ENCODE assay signal across 23 cellular contexts in genomic region chr11:78049348-78049747, GRCh38. TPM values are rescaled to one million over a fixed set of nuclear protein-coding genes. Genes with fewer than 3 reads are reported as not detected.
DNase-seq lines count a peak whose midpoint lies in the region; ATAC-seq and TF ChIP-seq lines count a peak whose summit lies in the region.
"Had no signal": no experiment of that assay in that cellular context is flagged by ENCODE, and none has a peak within 500 bp of the region (broad histone marks: within the 10 kb centered on the region; RNA-seq: fewer than 3 reads in every experiment).

No MANE protein-coding gene starts in this region.

- H3K9me2 ChIP-seq in GM23338 (ENCODE audit: insufficient read depth): peaks cover 7% of the 10 kb centered on the region; the same call in 1 of the 2 replicates

- TF ChIP-seq CTCF in GM23338 (conservative IDR thresholded peaks at IDR 0.05; ENCODE audit: low read depth in 2 of 2): no peak
- TF ChIP-seq CTCF in WERI-Rb-1 (IDR thresholded peaks at IDR 0.05; ENCODE audit: low read depth, low read length): no peak

- no peaks in the 10 kb centered on the region for H3K27me3 ChIP-seq in GM23338 (ENCODE audit: insufficient read depth)
- H3K27me3 ChIP-seq in WERI-Rb-1 (ENCODE audit: insufficient read depth, low read depth, severe bottlenecking): no peaks in the 10 kb centered on the region
- H3K27me3 ChIP-seq in trophoblast cell (ENCODE audit: insufficient read depth, low read length): no peaks in the 10 kb centered on the region
- H3K27me3 ChIP-seq: BE2C; BLaER1 treated with 17β-estradiol and CSF1 and Interleukin-3, amounts not matched to agents 10 nM and 100 nM had no signal

- H3K79me1 ChIP-seq in trophoblast cell (ENCODE audit: low read length): peaks cover 18% of the 10 kb centered on the region

- ATAC-seq in GM23338: no peak
- peak; percentile 6 for ATAC-seq in left lobe of liver
- ATAC-seq in activated T-helper 17 cell treated with anti-CD3 and anti-CD28 coated beads, Interleukin-2, amount 50 U/mL, for 72 hours (replicated peaks): no peak
- ATAC-seq in HG03432 (IDR thresholded peaks at IDR 0.05; ENCODE audit: unreplicated experiment): no peak
- ATAC-seq: A549, HCT116 had no signal

- H3K4me3 Mint-ChIP-seq in GM23338: no peak overlapping the region
- no peak overlapping the region for H3K4me3 Mint-ChIP-seq in activated T-helper 17 cell treated with anti-CD3 and anti-CD28 coated beads, Interleukin-2, amount 50 U/mL, for 72 hours
- H3K4me3 Mint-ChIP-seq: CD14-positive monocyte; CD4-positive, alpha-beta T cell; H9; HFFc6 had no signal

- H4K20me1 ChIP-seq in GM23338 (replicated peaks; ENCODE audit: insufficient read depth): no peaks in the 10 kb centered on the region
- H4K20me1 ChIP-seq: BLaER1 treated with 17β-estradiol and CSF1 and Interleukin-3, amounts not matched to agents 10 nM and 100 nM had no signal

- H3K36me3 ChIP-seq in GM23338 (ENCODE audit: insufficient read depth): no peaks in the 10 kb centered on the region
- H3K36me3 ChIP-seq in WERI-Rb-1: no peaks in the 10 kb centered on the region
- no peaks in the 10 kb centered on the region for H3K36me3 ChIP-seq in trophoblast cell (ENCODE audit: control insufficient read depth in 1 of 2, insufficient read depth in 2 of 2, low read length in 2 of 2)
- H3K36me3 ChIP-seq: BE2C; BLaER1 treated with 17β-estradiol and CSF1 and Interleukin-3, amounts not matched to agents 10 nM and 100 nM had no signal

- no peak overlapping the region for H2BK5ac ChIP-seq in trophoblast cell (ENCODE audit: low read depth, low read length, poor library complexity)

- DNase-seq in GM23338 (ENCODE audit: low spot score): no peak
- DNase-seq in WERI-Rb-1: no peak
- no peak for DNase-seq in left lobe of liver (ENCODE audit: low spot score)
- no peak for DNase-seq in trophoblast cell
- DNase-seq in head of caudate nucleus: no peak
- no peak for DNase-seq in activated naive CD4-positive, alpha-beta T cell (lab: John Stamatoyannopoulos, UW)
- DNase-seq: 8988T; ACHN; AML-193; BE2C; CD4-positive, alpha-beta T cell; COR-L47; DMS153; DND-41; H9; HFFc6 had no signal

- H3F3A ChIP-seq in GM23338 (replicated peaks; ENCODE audit: low read depth): 0 out of 2 replicates have a peak, but pooled peaks cover 4% of the 10 kb centered on the region

- H3K79me2 ChIP-seq in GM23338 (replicated peaks; ENCODE audit: insufficient read depth) (no peaks in the 10 kb centered on the region), trophoblast cell (ENCODE audit: control insufficient read depth, insufficient read depth, low read length, poor library complexity) (no peaks in the 10 kb centered on the region)

- no peak overlapping the region for H4K91ac ChIP-seq in trophoblast cell (ENCODE audit: low read depth, low read length)

- no peak overlapping the region for H2BK120ac ChIP-seq in trophoblast cell (ENCODE audit: insufficient read depth, low read length, poor library complexity)

- H3K9me3 Mint-ChIP-seq in GM23338: no peaks in the 10 kb centered on the region
- no peaks in the 10 kb centered on the region for H3K9me3 Mint-ChIP-seq in activated T-helper 17 cell treated with anti-CD3 and anti-CD28 coated beads, Interleukin-2, amount 50 U/mL, for 72 hours
- H3K9me3 Mint-ChIP-seq: CD14-positive monocyte; CD4-positive, alpha-beta T cell; H9; HFFc6 had no signal

- H3K4ac ChIP-seq in trophoblast cell (ENCODE audit: low read depth, low read length): no peak overlapping the region

- H3K36me3 Mint-ChIP-seq in GM23338 (ENCODE audit: low read depth): no peaks in the 10 kb centered on the region
- no peaks in the 10 kb centered on the region for H3K36me3 Mint-ChIP-seq in activated T-helper 17 cell treated with anti-CD3 and anti-CD28 coated beads, Interleukin-2, amount 50 U/mL, for 72 hours (ENCODE audit: low read depth)
- H3K36me3 Mint-ChIP-seq: CD14-positive monocyte had no signal

- H3K4me2 ChIP-seq in GM23338 (no peak overlapping the region), trophoblast cell (ENCODE audit: low read length) (no peak overlapping the region)
- H3K4me2 ChIP-seq: A549; BLaER1 treated with 17β-estradiol and CSF1 and Interleukin-3, amounts not matched to agents 10 nM and 100 nM had no signal

- no peak overlapping the region for H4K8ac ChIP-seq in trophoblast cell (ENCODE audit: low read depth, low read length)

- no peak overlapping the region for H2BK12ac ChIP-seq in trophoblast cell (ENCODE audit: low read length)

- no peak overlapping the region for H3K27ac Mint-ChIP-seq in GM23338
- no peak overlapping the region for H3K27ac Mint-ChIP-seq in activated T-helper 17 cell treated with anti-CD3 and anti-CD28 coated beads, Interleukin-2, amount 50 U/mL, for 72 hours
- H3K27ac Mint-ChIP-seq: CD14-positive monocyte; CD4-positive, alpha-beta T cell had no signal

- H3K4me3 ChIP-seq in GM23338 (no peak overlapping the region), WERI-Rb-1 (ENCODE audit: low read depth, low read length) (peak overlapping the region; percentile 59), trophoblast cell (ENCODE audit: low read depth, low read length) (no peak overlapping the region)
- H3K4me3 ChIP-seq: A549; BLaER1 treated with 17β-estradiol and CSF1 and Interleukin-3, amounts not matched to agents 10 nM and 100 nM had no signal

- no peaks in the 10 kb centered on the region for H3K9me3 ChIP-seq in WERI-Rb-1 (ENCODE audit: severe bottlenecking)
- peaks cover 2% of the 10 kb centered on the region for H3K9me3 ChIP-seq in trophoblast cell (ENCODE audit: insufficient read depth, low read depth, low read length)
- H3K9me3 ChIP-seq: A549, BE2C had no signal

- no peak overlapping the region for H3K9ac ChIP-seq in trophoblast cell (ENCODE audit: low read length)
- H3K9ac ChIP-seq: BLaER1 treated with 17β-estradiol and CSF1 and Interleukin-3, amounts not matched to agents 10 nM and 100 nM had no signal

- no peak overlapping the region for H3K14ac ChIP-seq in trophoblast cell (ENCODE audit: low read length)

- intact Hi-C loops in head of caudate nucleus (cut with DNase I): loop anchor here (5.0 kb wide), 1 partner anchor 227 kb away; the partner anchor contains the start of genes AAMDC and RSF1

- peaks cover 26% of the 10 kb centered on the region for H3K4me1 Mint-ChIP-seq in GM23338
- no peaks in the 10 kb centered on the region for H3K4me1 Mint-ChIP-seq in activated T-helper 17 cell treated with anti-CD3 and anti-CD28 coated beads, Interleukin-2, amount 50 U/mL, for 72 hours

- H2AFZ ChIP-seq in GM23338 (0 out of 2 replicates have a peak overlapping the region, but pooled peaks have one; percentile 7), trophoblast cell (ENCODE audit: insufficient read depth, low read length, poor library complexity) (no peak overlapping the region)

- H4K12ac ChIP-seq in trophoblast cell (ENCODE audit: low read depth, low read length): no peak overlapping the region

- no peak overlapping the region for H3K23ac ChIP-seq in trophoblast cell (ENCODE audit: low read length)

- peaks cover 13% of the 10 kb centered on the region; the same call in 1 of the 2 replicates for H3K4me1 ChIP-seq in GM23338 (ENCODE audit: insufficient read depth)
- peaks cover 11 to 17% of the 10 kb centered on the region in 2 experiments for H3K4me1 ChIP-seq in trophoblast cell (ENCODE audit: control insufficient read depth in 1 of 2, insufficient read depth in 2 of 2, low read length in 2 of 2)
- H3K4me1 ChIP-seq: BE2C had no signal

- no peak overlapping the region for H3K27ac ChIP-seq in GM23338 (ENCODE audit: low read depth)
- peak overlapping the region; percentile 80 for H3K27ac ChIP-seq in WERI-Rb-1
- H3K27ac ChIP-seq in trophoblast cell (ENCODE audit: low read depth, low read length): peak overlapping the region; percentile 12
- H3K27ac ChIP-seq: A549; BLaER1 treated with 17β-estradiol and CSF1 and Interleukin-3, amounts not matched to agents 10 nM and 100 nM had no signal

- no CpG with 5 or more reads among the region's 8 CpGs for WGBS in trophoblast cell (ENCODE audit: extremely low coverage, insufficient coverage, insufficient read length)

- no peak overlapping the region for H2AK5ac ChIP-seq in trophoblast cell (ENCODE audit: low read length)

- peaks cover 6% of the 10 kb centered on the region for H3K27me3 Mint-ChIP-seq in GM23338 (ENCODE audit: insufficient read depth, low read depth, poor library complexity)
- no peaks in the 10 kb centered on the region for H3K27me3 Mint-ChIP-seq in activated T-helper 17 cell treated with anti-CD3 and anti-CD28 coated beads, Interleukin-2, amount 50 U/mL, for 72 hours
- H3K27me3 Mint-ChIP-seq: CD4-positive, alpha-beta T cell had no signal

- H3K18ac ChIP-seq in trophoblast cell (ENCODE audit: low read length): no peak overlapping the region

TF ChIP-seq in GM23338, 12 proteins besides CTCF, POLR2A, EP300 and RAD21 (continues in another document):
- no peak for TF ChIP-seq STAT1 (IDR thresholded peaks at IDR 0.05; ENCODE audit: unreplicated experiment)
- no peak for TF ChIP-seq CREB1 (CRISPR knock-in tag; IDR thresholded peaks at IDR 0.05; ENCODE audit: low read depth)
- no peak for TF ChIP-seq ZNF114 (CRISPR knock-in tag; IDR thresholded peaks at IDR 0.05)
- no peak for TF ChIP-seq EZH2phosphoT487 (IDR thresholded peaks at IDR 0.05; ENCODE audit: unreplicated experiment)

RNA-seq across cellular contexts. Expression of gene THRSP, which starts 14.3 kb away (rescaled TPM):
- total RNA-seq in GM23338 (2014; rRNA removed; shearing (Covaris generic)): not detected in 2 replicates
- not detected in 2 replicates for polyA plus RNA-seq in GM23338 (2016; fragmentation: Nextera tagmentation; extraction: Ambion mirVana)
- 48.6 TPM for total RNA-seq in left lobe of liver
- polyA plus RNA-seq in trophoblast cell (2013): 0.17 and 0.27 TPM in 2 replicates
- total RNA-seq in activated T-helper 17 cell treated with anti-CD3 and anti-CD28 coated beads, Interleukin-2, amount 50 U/mL, for 72 hours: not detected
- total RNA-seq: CD4-positive, alpha-beta T cell; H4; H9; HFFc6 had no signal
- polyA plus RNA-seq: A549, CD14-positive monocyte had no signal

RNA-seq across cellular contexts. Expression of gene KCTD14, which starts 26.3 kb away (rescaled TPM):
- total RNA-seq in GM23338 (2014; rRNA removed; shearing (Covaris generic)): 14.2 and 19.1 TPM in 2 replicates
- 5.9 and 8.4 TPM in 2 replicates for polyA plus RNA-seq in GM23338 (2016; fragmentation: Nextera tagmentation; extraction: Ambion mirVana)
- total RNA-seq in left lobe of liver: 4.1 TPM
- 44.7 and 47.8 TPM in 2 replicates for polyA plus RNA-seq in trophoblast cell (2013)
- total RNA-seq in activated T-helper 17 cell treated with anti-CD3 and anti-CD28 coated beads, Interleukin-2, amount 50 U/mL, for 72 hours: under 1 TPM in 1 of 2 donors, not detected in 1; 0.21 TPM

RNA-seq across cellular contexts. Expression of gene NDUFC2, which starts 30.3 kb away (rescaled TPM):
- total RNA-seq in GM23338 (2014; rRNA removed; shearing (Covaris generic)): 122 and 174 TPM in 2 replicates
- 711 and 755 TPM in 2 replicates for polyA plus RNA-seq in GM23338 (2016; fragmentation: Nextera tagmentation; extraction: Ambion mirVana)
- 210 TPM for total RNA-seq in left lobe of liver
- polyA plus RNA-seq in trophoblast cell (2013): 648 and 695 TPM in 2 replicates
- 100 to 1,000 TPM in 1 of 2 donors, 10 to 100 TPM in 1; 80.5 to 149 TPM for total RNA-seq in activated T-helper 17 cell treated with anti-CD3 and anti-CD28 coated beads, Interleukin-2, amount 50 U/mL, for 72 hours

RNA-seq across cellular contexts. Expression of gene INTS4, which starts 54.9 kb away (rescaled TPM):
- 47.6 TPM in 2 replicates for total RNA-seq in GM23338 (2014; rRNA removed; shearing (Covaris generic))
- polyA plus RNA-seq in GM23338 (2016; fragmentation: Nextera tagmentation; extraction: Ambion mirVana): 24.6 and 27.2 TPM in 2 replicates
- 10.1 TPM for total RNA-seq in left lobe of liver
- polyA plus RNA-seq in trophoblast cell (2013): 24.7 and 25.4 TPM in 2 replicates
- total RNA-seq in activated T-helper 17 cell treated with anti-CD3 and anti-CD28 coated beads, Interleukin-2, amount 50 U/mL, for 72 hours: 10 to 100 TPM; 63.5 to 73.5 TPM

Comparison
In these comparisons a context has a peak if more than half of its experiments do, and no peak if none do; other contexts are left out.
1. RNA of gene THRSP, which starts 14.3 kb away (total RNA-seq): 48.6 TPM in left lobe of liver (single experiment); not detected in GM23338 and not detected in activated T-helper 17 cell treated with anti-CD3 and anti-CD28 coated beads, Interleukin-2, amount 50 U/mL, for 72 hours; every median in the first group is over 10 times any median in the second.